23 cellular contexts compared by ENCODE assay signal in genomic region chr4:156794863-156795262, GRCh38.
"Had no signal": no experiment of that assay in that cellular context is flagged by ENCODE, and none has a peak within 500 bp of the region (broad histone marks: within the 10 kb centered on the region; RNA-seq: fewer than 3 reads in every experiment).

No MANE protein-coding gene starts in this region.

- H3K27me3 ChIP-seq: body of pancreas, cardiac muscle cell, esophagus muscularis mucosa, gastroesophageal sphincter, testis, uterus had no signal

- H3K9me3 ChIP-seq: body of pancreas, esophagus muscularis mucosa, gastroesophageal sphincter, lower lobe of right lung, testis, uterus had no signal

- H3K4me2 ChIP-seq: smooth muscle cell had no signal

- H3K4me1 ChIP-seq: body of pancreas, lower lobe of right lung, testis, uterus had no signal

- H3K36me3 ChIP-seq: cardiac muscle cell, esophagus muscularis mucosa, gastroesophageal sphincter, lower lobe of right lung, uterus had no signal

- H3K27ac ChIP-seq: body of pancreas, cardiac muscle cell, esophagus muscularis mucosa, gastroesophageal sphincter, lower lobe of right lung, testis, uterus had no signal

- H3K4me3 ChIP-seq: body of pancreas, cardiac muscle cell, esophagus muscularis mucosa, gastroesophageal sphincter, lower lobe of right lung, smooth muscle cell, testis, uterus had no signal

- DNase-seq: activated CD4-positive, alpha-beta memory T cell treated with anti-CD3 and anti-CD28 coated beads for 36 hours; activated CD4-positive, alpha-beta T cell treated with anti-CD3 and anti-CD28 coated beads for 48 hours; activated effector memory CD4-positive, alpha-beta T cell treated with anti-CD3 and anti-CD28 coated beads, Interleukin-2, amount 50 U/mL, for 16 hours; activated naive CD4-positive, alpha-beta T cell treated with anti-CD3 and anti-CD28 coated beads, Interleukin-2, amount 50 U/mL, for 16 hours; activated naive CD8-positive, alpha-beta T cell treated with anti-CD3 and anti-CD28 coated beads, Interleukin-2, amount 50 U/mL, for 24 hours; anterior cingulate cortex; body of pancreas; dermis blood vessel endothelial cell; effector CD8-positive, alpha-beta T cell; head of caudate nucleus; left colon; lower lobe of right lung; naive thymus-derived CD4-positive, alpha-beta T cell; occipital lobe; stimulated activated CD4-positive, alpha-beta T cell treated with anti-CD3 and anti-CD28 coated beads, Interleukin-4, amount 100 ng/mL, for 1 hour; stimulated activated naive CD4-positive, alpha-beta T cell; testis; trophoblast cell; uterus had no signal
